In genomic region chr10:121088524-121088923, GRCh38 we compare ENCODE assay signal across 13 cellular contexts.
DNase-seq lines count a peak whose midpoint lies in the region; ATAC-seq, FAIRE-seq and TF ChIP-seq lines count a peak whose summit lies in the region.
"Had no signal": no experiment of that assay in that cellular context is flagged by ENCODE, and none has a peak within 500 bp of the region (broad histone marks: within the 10 kb centered on the region; RNA-seq: fewer than 3 reads in every experiment).

No MANE protein-coding gene starts in this region.

- TF ChIP-seq CTCF in GM12873 (IDR thresholded peaks at IDR 0.05; ENCODE audit: insufficient read depth, low read depth, low read length, missing control alignments): peak; percentile 23
- peak; percentile 22 for TF ChIP-seq CTCF in bronchial epithelial cell (IDR thresholded peaks at IDR 0.05; ENCODE audit: insufficient read depth, low read length, severe bottlenecking)
- TF ChIP-seq CTCF in nephron progenitor cell (IDR thresholded peaks at IDR 0.05): peak; percentile 21

- peaks cover 54% of the 10 kb centered on the region for H3K4me1 Mint-ChIP-seq in nephron progenitor cell
- H3K4me1 Mint-ChIP-seq: T-helper 17 cell had no signal

- no peak overlapping the region for H3K4me3 ChIP-seq in bronchial epithelial cell (ENCODE audit: low read depth, low read length)
- H3K4me3 ChIP-seq: heart left ventricle had no signal

- no peaks in the 10 kb centered on the region for H3K27me3 ChIP-seq in bronchial epithelial cell (ENCODE audit: control insufficient read depth, insufficient read depth, low read length)

- ATAC-seq in HG02981 (IDR thresholded peaks at IDR 0.05; ENCODE audit: unreplicated experiment) (no peak), GM19035 (IDR thresholded peaks at IDR 0.05; ENCODE audit: unreplicated experiment) (no peak)
- ATAC-seq: heart left ventricle, T-helper 17 cell had no signal

- H3K27me3 Mint-ChIP-seq in nephron progenitor cell (ENCODE audit: low read depth, poor library complexity): peaks cover 3% of the 10 kb centered on the region

- no peak overlapping the region for H3K4me3 Mint-ChIP-seq in nephron progenitor cell
- H3K4me3 Mint-ChIP-seq: T-helper 17 cell had no signal

- no peaks in the 10 kb centered on the region for H3K9me3 Mint-ChIP-seq in nephron progenitor cell

- no peaks in the 10 kb centered on the region for H3K36me3 ChIP-seq in bronchial epithelial cell (ENCODE audit: control insufficient read depth, insufficient read depth, low read length)
- H3K36me3 ChIP-seq: heart left ventricle had no signal

- H3K36me3 Mint-ChIP-seq in nephron progenitor cell (ENCODE audit: low read depth): no peaks in the 10 kb centered on the region

- peak overlapping the region; percentile 50 for H3K27ac Mint-ChIP-seq in nephron progenitor cell
- H3K27ac Mint-ChIP-seq: T-helper 17 cell had no signal

- DNase-seq in NCI-H1694 (lab: John Stamatoyannopoulos, UW): peak; percentile 29
- DNase-seq in bronchial epithelial cell (ENCODE audit: low read depth): peak; percentile 47
- peak; percentile 35 for DNase-seq in nephron progenitor cell
- DNase-seq in NCI-H2196 (lab: John Stamatoyannopoulos, UW; ENCODE audit: unreplicated experiment): no peak
- no peak for DNase-seq in effector CD4-positive, alpha-beta T cell
- DNase-seq: activated T-cell treated with anti-CD3 and anti-CD28 coated beads for 4 hours, cerebellar nuclear complex, heart left ventricle, NCI-H1048, T-helper 17 cell had no signal

- peak; percentile 88 for FAIRE-seq in bronchial epithelial cell (lab: Jason Lieb, UNC)

Comparison
In these comparisons a context has a peak if more than half of its experiments do, and no peak if none do; other contexts are left out.
1. DNase-seq: peak in NCI-H1694 (single experiment), bronchial epithelial cell (single experiment) and nephron progenitor cell (single experiment); none in NCI-H2196 (single experiment) and effector CD4-positive, alpha-beta T cell (single experiment).
2. Peak in every context shown above with its lines, with median percentiles within 50 percentile points of each other: CTCF ChIP-seq.